In the genomic region with DNA sequence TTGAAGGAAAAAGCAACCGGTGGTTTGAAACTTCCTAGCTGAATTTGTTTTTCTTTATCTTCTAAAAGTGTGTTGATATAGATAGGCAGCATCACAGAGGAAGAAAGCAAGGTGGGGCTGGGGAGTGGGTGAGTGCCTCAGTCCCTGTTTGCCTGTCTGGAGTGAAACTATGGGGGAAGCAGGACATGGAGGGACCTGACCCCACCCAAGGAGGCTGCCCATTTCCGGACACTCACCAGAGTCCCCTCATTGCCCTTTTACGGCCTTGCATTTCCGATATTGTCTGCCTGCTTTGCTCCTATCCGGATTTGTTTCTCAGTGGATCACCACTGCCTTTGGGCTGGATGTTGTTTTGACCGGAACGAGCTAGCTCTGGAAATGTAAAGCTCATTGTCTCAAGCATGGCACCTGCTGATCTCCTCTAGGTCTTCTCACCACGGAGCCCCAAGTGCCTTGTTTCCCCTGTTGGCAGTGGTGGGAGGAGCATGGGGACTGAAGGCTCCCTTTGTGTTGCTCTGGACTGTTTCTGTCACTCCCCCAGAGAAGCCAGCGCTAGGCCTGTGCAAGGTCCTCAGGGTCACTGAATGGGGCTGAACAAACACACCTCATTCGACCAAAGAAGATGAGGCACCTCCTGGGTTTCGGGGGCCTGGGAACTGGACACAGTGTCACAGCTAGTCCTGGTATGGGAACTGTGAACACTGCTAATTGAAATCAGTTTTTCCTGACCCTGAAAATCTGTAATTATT, we compare ENCODE assay signal across 13 cellular contexts. TPM values are rescaled to one million over a fixed set of nuclear protein-coding genes. Genes with fewer than 3 reads are reported as not detected.
A peak's percentile ranks its signal among the peaks of the same experiment; 100 is the strongest.
DNase-seq lines count a peak whose midpoint lies in the region; ATAC-seq and TF ChIP-seq lines count a peak whose summit lies in the region.
"Had no signal": no experiment of that assay in that cellular context is flagged by ENCODE, and none has a peak within 500 bp of the region (broad histone marks: within the 10 kb centered on the region; RNA-seq: fewer than 3 reads in every experiment).

No MANE protein-coding gene starts in this region.

- H3K4me1 ChIP-seq in Loucy (ENCODE audit: insufficient read depth, low read length, poor library complexity, severe bottlenecking) (peaks cover 26% of the 10 kb centered on the region), iPS-20b (ENCODE audit: insufficient read depth, low read length) (peaks cover 13% of the 10 kb centered on the region; the same call in 1 of the 2 replicates)
- H3K4me1 ChIP-seq: body of pancreas, tibial artery had no signal

- H3K27me3 Mint-ChIP-seq in progenitor cell of endocrine pancreas (peaks cover 6% of the 10 kb centered on the region), T-helper 17 cell (peaks cover 21% of the 10 kb centered on the region)

- H3K9ac ChIP-seq in Loucy (ENCODE audit: low read depth, low read length, poor library complexity, severe bottlenecking) (no peak overlapping the region), iPS-20b (ENCODE audit: low read depth, low read length) (peak overlapping the region; percentile 37; the same call in 1 of the 2 replicates)

- H2AFZ ChIP-seq in Loucy (ENCODE audit: low read length), result peak overlapping the region; percentile 2; the same call in 1 of the 2 replicates

- peaks cover 24% of the 10 kb centered on the region for H3K4me1 Mint-ChIP-seq in progenitor cell of endocrine pancreas (ENCODE audit: low read depth)
- H3K4me1 Mint-ChIP-seq in T-helper 17 cell, result peaks cover 16% of the 10 kb centered on the region

- H3K4me2 ChIP-seq in Loucy (ENCODE audit: low read depth, low read length, poor library complexity, severe bottlenecking), result no peak overlapping the region

- TF ChIP-seq CTCF in Loucy (conservative IDR thresholded peaks at IDR 0.05; ENCODE audit: low read length) (no peak), progenitor cell of endocrine pancreas (IDR thresholded peaks at IDR 0.05; ENCODE audit: unreplicated experiment) (no peak)

- no peaks in the 10 kb centered on the region for H4K20me1 ChIP-seq in Loucy (ENCODE audit: insufficient read depth, low read length, poor library complexity, severe bottlenecking)

- no peaks in the 10 kb centered on the region for H3F3A ChIP-seq in Loucy (ENCODE audit: low read depth)

- H3K36me3 ChIP-seq in Loucy (ENCODE audit: insufficient read depth, low read length), result no peaks in the 10 kb centered on the region
- no peaks in the 10 kb centered on the region for H3K36me3 ChIP-seq in iPS-20b (ENCODE audit: insufficient read depth, low read depth, low read length)

- DNase-seq in SW480 (ENCODE audit: low spot score) (peak; percentile 96), progenitor cell of endocrine pancreas (ENCODE audit: low spot score, unreplicated experiment) (peak; percentile 17), T-helper 17 cell (no peak), NCI-H1092 treated with DMSO at 0.1 percent for 48 hours (lab: John Stamatoyannopoulos, UW) (no peak), RKO (ENCODE audit: low spot score) (no peak)
- DNase-seq: body of pancreas, left colon, MM.1S, tibial artery had no signal

- no peaks in the 10 kb centered on the region for H3K9me2 ChIP-seq in Loucy (replicated peaks; ENCODE audit: low read depth, low read length)

- no peaks in the 10 kb centered on the region for H3K27me3 ChIP-seq in Loucy (ENCODE audit: insufficient read depth, low read length, poor library complexity, severe bottlenecking)
- peaks cover 13% of the 10 kb centered on the region for H3K27me3 ChIP-seq in iPS-20b (ENCODE audit: insufficient read depth, low read length)
- H3K27me3 ChIP-seq: body of pancreas, tibial artery had no signal

- H3K79me2 ChIP-seq in Loucy (ENCODE audit: insufficient read depth, low read length), result no peaks in the 10 kb centered on the region

- ATAC-seq in T-helper 17 cell (no peak), HG02798 (IDR thresholded peaks at IDR 0.05; ENCODE audit: poor library complexity, unreplicated experiment) (no peak)
- ATAC-seq: body of pancreas, left colon had no signal

- H3K27ac Mint-ChIP-seq in progenitor cell of endocrine pancreas, result peak overlapping the region; percentile 95
- no peak overlapping the region for H3K27ac Mint-ChIP-seq in T-helper 17 cell
- H3K27ac Mint-ChIP-seq: HFFc6 had no signal

- H3K9me3 Mint-ChIP-seq in progenitor cell of endocrine pancreas (ENCODE audit: low read depth), result no peaks in the 10 kb centered on the region
- H3K9me3 Mint-ChIP-seq: HFFc6 had no signal

- H3K4me3 ChIP-seq in Loucy (ENCODE audit: low read length, poor library complexity, severe bottlenecking) (no peak overlapping the region), iPS-20b (ENCODE audit: low read length) (peak overlapping the region; percentile 4; the same call in 1 of the 2 replicates)
- H3K4me3 ChIP-seq: body of pancreas, tibial artery had no signal

- H3K4me3 Mint-ChIP-seq in progenitor cell of endocrine pancreas (ENCODE audit: low read depth) (peak overlapping the region; percentile 59), T-helper 17 cell (no peak overlapping the region)
- H3K4me3 Mint-ChIP-seq: HFFc6 had no signal

- peak overlapping the region; percentile 6 for H3K27ac ChIP-seq in iPS-20b (ENCODE audit: low read length)
- H3K27ac ChIP-seq: body of pancreas, tibial artery had no signal

- H3K9me3 ChIP-seq in Loucy (ENCODE audit: insufficient read depth, low read depth, low read length), result no peaks in the 10 kb centered on the region
- no peaks in the 10 kb centered on the region for H3K9me3 ChIP-seq in iPS-20b (ENCODE audit: insufficient read depth, low read depth, low read length)
- H3K9me3 ChIP-seq in T-helper 17 cell (ENCODE audit: control insufficient read depth, low read length, poor library complexity, severe bottlenecking), result no peaks in the 10 kb centered on the region
- H3K9me3 ChIP-seq: body of pancreas, tibial artery had no signal

- H3K36me3 Mint-ChIP-seq in progenitor cell of endocrine pancreas (ENCODE audit: insufficient read depth), result peaks cover 1% of the 10 kb centered on the region
- no peaks in the 10 kb centered on the region for H3K36me3 Mint-ChIP-seq in T-helper 17 cell (ENCODE audit: low read depth)

RNA-seq across cellular contexts. Expression of gene CLDN11, which starts 7.0 kb away (rescaled TPM):
- 1.7 and 2.4 TPM in 2 replicates for total RNA-seq in progenitor cell of endocrine pancreas
- total RNA-seq in T-helper 17 cell, result not detected

Comparison
In these comparisons a context has a peak if more than half of its experiments do, and no peak if none do; other contexts are left out.
1. DNase-seq: peak in SW480 (single experiment) and progenitor cell of endocrine pancreas (single experiment); none in T-helper 17 cell (0 of 3), NCI-H1092 treated with DMSO at 0.1 percent for 48 hours (single experiment) and RKO (single experiment).